ENCODE assay signal across 8 cellular contexts in genomic region chr6:44078795-44079671, GRCh38. TPM values are rescaled to one million over a fixed set of nuclear protein-coding genes. Genes with fewer than 3 reads are reported as not detected.
DNase-seq lines count a peak whose midpoint lies in the region; ATAC-seq, FAIRE-seq and TF ChIP-seq lines count a peak whose summit lies in the region.

No MANE protein-coding gene starts in this region.

- H3K4me3 ChIP-seq in SJSA1 (no peak overlapping the region), astrocyte (ENCODE audit: insufficient read depth, low read depth, low read length) (no peak overlapping the region)

- H3K27me3 ChIP-seq in SJSA1 (replicated peaks): no peaks in the 10 kb centered on the region
- peaks cover 2% of the 10 kb centered on the region for H3K27me3 ChIP-seq in astrocyte (ENCODE audit: insufficient read depth, low read length)

- H3K9ac ChIP-seq in astrocyte (ENCODE audit: low read length): no peak overlapping the region

- H3K4me2 ChIP-seq in astrocyte (ENCODE audit: low read length): no peak overlapping the region

- FAIRE-seq in GM12891 (lab: Jason Lieb, UNC) (peak; percentile 91), astrocyte (lab: Jason Lieb, UNC) (no peak)

- DNase-seq in GM12891 (ENCODE audit: insufficient read length, low spot score) (no peak), SJSA1 (ENCODE audit: low read depth in 1 of 2, low spot score in 2 of 2) (peak; percentile 72 to 80), astrocyte (ENCODE audit: low read depth) (no peak), immature natural killer cell (peak; percentile 58 to 67 (median 59)), erythroblast (lab: John Stamatoyannopoulos, UW) (no peak)
- DNase-seq in stimulated activated CD4-positive, alpha-beta T cell treated with anti-CD3 and anti-CD28 coated beads, Interleukin-2, amount 100 ng/mL, for 48 hours: peak; percentile 71 to 78

- TF ChIP-seq POLR2A in GM12891 (IDR thresholded peaks at IDR 0.05; ENCODE audit: low read depth, low read length): no peak
- no peak for TF ChIP-seq POLR2A in erythroblast (IDR thresholded peaks at IDR 0.05; ENCODE audit: low read length)

- H3K27ac Mint-ChIP-seq in astrocyte (ENCODE audit: unreplicated experiment) (no peak overlapping the region), immature natural killer cell (no peak overlapping the region)

- H3K4me1 ChIP-seq in SJSA1 (replicated peaks): peaks cover 11% of the 10 kb centered on the region
- H3K4me1 ChIP-seq in astrocyte (ENCODE audit: insufficient read depth, low read length): peaks cover 14% of the 10 kb centered on the region

- H3K9me3 ChIP-seq in SJSA1 (replicated peaks) (no peaks in the 10 kb centered on the region), astrocyte (ENCODE audit: insufficient read depth, low read depth, low read length) (no peaks in the 10 kb centered on the region)

- no peaks in the 10 kb centered on the region for H3K36me3 Mint-ChIP-seq in astrocyte (ENCODE audit: low read depth, unreplicated experiment)
- peaks cover 0 to 4% (median 0%) of the 10 kb centered on the region in 3 donors for H3K36me3 Mint-ChIP-seq in immature natural killer cell

- H3K27me3 Mint-ChIP-seq in astrocyte (ENCODE audit: low read depth, unreplicated experiment) (peaks cover 7% of the 10 kb centered on the region), immature natural killer cell (ENCODE audit: low read depth in 3 of 3) (peaks cover 2 to 14% (median 10%) of the 10 kb centered on the region in 3 donors)

- peak; percentile 79 for TF ChIP-seq CTCF in astrocyte (IDR thresholded peaks at IDR 0.05; ENCODE audit: insufficient read depth, low read depth, low read length)

- H3K9me3 Mint-ChIP-seq in astrocyte (ENCODE audit: unreplicated experiment) (no peaks in the 10 kb centered on the region), immature natural killer cell (no peaks in the 10 kb centered on the region)

- H3K4me1 Mint-ChIP-seq in astrocyte (ENCODE audit: low read depth, unreplicated experiment) (peaks cover 13% of the 10 kb centered on the region), immature natural killer cell (peaks cover 6 to 9% of the 10 kb centered on the region in 2 donors)

- H3K4me3 Mint-ChIP-seq in astrocyte (ENCODE audit: unreplicated experiment) (no peak overlapping the region), immature natural killer cell (no peak overlapping the region)

- no peak overlapping the region for H3K27ac ChIP-seq in SJSA1
- no peak overlapping the region for H3K27ac ChIP-seq in astrocyte (ENCODE audit: low read depth, low read length)

- no peak overlapping the region for H2AFZ ChIP-seq in astrocyte (ENCODE audit: low read depth, low read length)

- no peaks in the 10 kb centered on the region for H3K36me3 ChIP-seq in SJSA1
- no peaks in the 10 kb centered on the region for H3K36me3 ChIP-seq in astrocyte (ENCODE audit: insufficient read depth, low read length)

- ATAC-seq in HG03342 (IDR thresholded peaks at IDR 0.05; ENCODE audit: unreplicated experiment) (no peak), GM21825 (IDR thresholded peaks at IDR 0.05; ENCODE audit: unreplicated experiment) (no peak)

- H3K79me2 ChIP-seq in astrocyte (ENCODE audit: insufficient read depth, low read length): no peaks in the 10 kb centered on the region

- H4K20me1 ChIP-seq in astrocyte (ENCODE audit: insufficient read depth, low read length): no peaks in the 10 kb centered on the region

TF ChIP-seq in GM12891, 5 proteins besides CTCF, POLR2A, EP300 and RAD21:
- TF ChIP-seq POLR2AphosphoS5 (IDR thresholded peaks at IDR 0.05; ENCODE audit: low read depth, low read length): no peak
- no peak for TF ChIP-seq POU2F2 (IDR thresholded peaks at IDR 0.05; ENCODE audit: low read depth, low read length)
- no peak for TF ChIP-seq TAF1 (IDR thresholded peaks at IDR 0.05; ENCODE audit: low read depth, low read length)
- no peak for TF ChIP-seq SPI1 (IDR thresholded peaks at IDR 0.05; ENCODE audit: low read depth, low read length)
- no peak for TF ChIP-seq PAX5 (IDR thresholded peaks at IDR 0.05; ENCODE audit: insufficient read depth, low read length, severe bottlenecking)

RNA-seq across cellular contexts. Expression of gene MRPL14, which starts 48.2 kb away (rescaled TPM):
- 82.0 TPM for polyA plus RNA-seq in GM12891 (2012; ENCODE audit: low read depth, missing spikeins)
- 67.0 and 69.4 TPM in 2 replicates for total RNA-seq in SJSA1 (2014; rRNA removed; shearing (Covaris generic))
- total RNA-seq in astrocyte: 53.4 and 56.1 TPM in 2 replicates
- polyA plus RNA-seq in immature natural killer cell: 100 to 1,000 TPM; 107 to 178 (median 120) TPM

RNA-seq across cellular contexts. Expression of gene TMEM63B, which starts 48.3 kb away (rescaled TPM):
- polyA plus RNA-seq in GM12891 (2012; ENCODE audit: low read depth, missing spikeins): 7.0 TPM
- total RNA-seq in SJSA1 (2014; rRNA removed; shearing (Covaris generic)): 7.1 and 12.7 TPM in 2 replicates
- 86.6 and 95.6 TPM in 2 replicates for total RNA-seq in astrocyte
- polyA plus RNA-seq in immature natural killer cell: 1 to 10 TPM in 2 of 3 donors, under 1 TPM in 1; 0.25 to 1.7 (median 1.5) TPM

Comparison
In these comparisons a context has a peak if more than half of its experiments do, and no peak if none do; other contexts are left out.
1. DNase-seq: peak in SJSA1 (2 of 2), immature natural killer cell (3 of 3) and stimulated activated CD4-positive, alpha-beta T cell treated with anti-CD3 and anti-CD28 coated beads, Interleukin-2, amount 100 ng/mL, for 48 hours (2 of 2); none in GM12891 (single experiment), astrocyte (single experiment) and erythroblast (0 of 2).